ENCODE assay signal across 9 cellular contexts in genomic region chr2:174340400-174341300, GRCh38. TPM values are rescaled to one million over a fixed set of nuclear protein-coding genes. Genes with fewer than 3 reads are reported as not detected.
DNase-seq lines count a peak whose midpoint lies in the region; ATAC-seq, FAIRE-seq and TF ChIP-seq lines count a peak whose summit lies in the region.
"Had no signal": no experiment of that assay in that cellular context is flagged by ENCODE, and none has a peak within 500 bp of the region (broad histone marks: within the 10 kb centered on the region; RNA-seq: fewer than 3 reads in every experiment).

No MANE protein-coding gene starts in this region.

- 49 to 50% (median 50%) methylated on average over 59 to 70 of the region's 70 CpGs for WGBS in psoas muscle, 3 donors

- H3K4me1 Mint-ChIP-seq in activated CD4-positive, alpha-beta memory T cell treated with anti-CD3 and anti-CD28 coated beads for 36 hours (ENCODE audit: low read depth), result peaks cover 39% of the 10 kb centered on the region
- peaks cover 41% of the 10 kb centered on the region for H3K4me1 Mint-ChIP-seq in activated CD4-positive, alpha-beta memory T cell treated with anti-CD3 and anti-CD28 coated beads, Interleukin-2, amount 10 ng/mL, durations not matched to agents 7 days and 5 days

- H3K9ac ChIP-seq in endothelial cell of umbilical vein (replicated peaks; ENCODE audit: extremely low read depth, insufficient read depth, low read length), result no peak overlapping the region

- H3K9me3 Mint-ChIP-seq in activated CD4-positive, alpha-beta memory T cell treated with anti-CD3 and anti-CD28 coated beads for 36 hours, result no peaks in the 10 kb centered on the region
- H3K9me3 Mint-ChIP-seq in activated CD4-positive, alpha-beta memory T cell treated with anti-CD3 and anti-CD28 coated beads, Interleukin-2, amount 10 ng/mL, durations not matched to agents 7 days and 5 days, result no peaks in the 10 kb centered on the region

- no peak for DNase-seq in activated CD4-positive, alpha-beta memory T cell treated with anti-CD3 and anti-CD28 coated beads for 36 hours
- DNase-seq in activated CD4-positive, alpha-beta memory T cell treated with anti-CD3 and anti-CD28 coated beads, Interleukin-2, amount 10 ng/mL, durations not matched to agents 7 days and 5 days, result no peak
- DNase-seq in NB4 (ENCODE audit: low read depth), result peak; percentile 36
- no peak for DNase-seq in endothelial cell of umbilical vein (ENCODE audit: low read depth, low spot score)
- peak in 1 of 2 donors; percentile 24 for DNase-seq in psoas muscle
- no peak for DNase-seq in GOT3 (lab: John Stamatoyannopoulos, UW)

- no peaks in the 10 kb centered on the region for H3K36me3 Mint-ChIP-seq in activated CD4-positive, alpha-beta memory T cell treated with anti-CD3 and anti-CD28 coated beads for 36 hours
- H3K36me3 Mint-ChIP-seq in activated CD4-positive, alpha-beta memory T cell treated with anti-CD3 and anti-CD28 coated beads, Interleukin-2, amount 10 ng/mL, durations not matched to agents 7 days and 5 days (ENCODE audit: low read depth), result peaks cover 5% of the 10 kb centered on the region

- H2AFZ ChIP-seq in endothelial cell of umbilical vein (ENCODE audit: low read depth, low read length), result no peak overlapping the region

- H3K79me2 ChIP-seq in endothelial cell of umbilical vein (ENCODE audit: control insufficient read depth, insufficient read depth, low read length), result no peaks in the 10 kb centered on the region

- peak overlapping the region; percentile 60 for H3K27ac Mint-ChIP-seq in activated CD4-positive, alpha-beta memory T cell treated with anti-CD3 and anti-CD28 coated beads for 36 hours
- H3K27ac Mint-ChIP-seq in activated CD4-positive, alpha-beta memory T cell treated with anti-CD3 and anti-CD28 coated beads, Interleukin-2, amount 10 ng/mL, durations not matched to agents 7 days and 5 days, result no peak overlapping the region

- POLR2A ChIA-PET in activated CD4-positive, alpha-beta memory T cell treated with anti-CD3 and anti-CD28 coated beads for 36 hours (lab: Charles Lee), result no interaction called here
- POLR2A ChIA-PET in activated CD4-positive, alpha-beta memory T cell treated with anti-CD3 and anti-CD28 coated beads, Interleukin-2, amount 10 ng/mL, durations not matched to agents 7 days and 5 days (lab: Charles Lee), result interaction anchor here (0.8 to 1.2 kb wide), 4 partner anchors 10 to 92 kb away, joined by 3 to 4 read pairs (median 4); partner anchors contain the start of gene OLA1
- POLR2A ChIA-PET in endothelial cell of umbilical vein (lab: Charles Lee), result interaction anchor here (0.7 kb wide), 1 partner anchor 194 kb away, joined by 4 read pairs; no protein-coding TSS in a partner anchor

- no peaks in the 10 kb centered on the region for H3K9me3 ChIP-seq in endothelial cell of umbilical vein (replicated peaks; ENCODE audit: control insufficient read depth, insufficient read depth, low read length)
- H3K9me3 ChIP-seq in psoas muscle, result no peaks in the 10 kb centered on the region

- no peak overlapping the region for H3K4me2 ChIP-seq in endothelial cell of umbilical vein (ENCODE audit: insufficient read depth, low read length)

- peaks cover 57% of the 10 kb centered on the region for H3K27me3 Mint-ChIP-seq in activated CD4-positive, alpha-beta memory T cell treated with anti-CD3 and anti-CD28 coated beads for 36 hours
- H3K27me3 Mint-ChIP-seq in activated CD4-positive, alpha-beta memory T cell treated with anti-CD3 and anti-CD28 coated beads, Interleukin-2, amount 10 ng/mL, durations not matched to agents 7 days and 5 days, result peaks cover 71% of the 10 kb centered on the region

- no peak for FAIRE-seq in endothelial cell of umbilical vein (lab: Jason Lieb, UNC)

- TF ChIP-seq POLR2A in NB4 (IDR thresholded peaks at IDR 0.05; ENCODE audit: extremely low read depth, insufficient read length) (no peak), endothelial cell of umbilical vein (IDR thresholded peaks at IDR 0.05; ENCODE audit: low read depth, low read length) (no peak), GM18505 (IDR thresholded peaks at IDR 0.05; ENCODE audit: borderline replicate concordance, extremely low read depth, insufficient read depth, insufficient read length) (no peak)

- peaks cover 78 to 92% of the 10 kb centered on the region in 2 experiments for H3K27me3 ChIP-seq in endothelial cell of umbilical vein (ENCODE audit: control insufficient read depth in 2 of 2, insufficient read depth in 2 of 2, low read length in 2 of 2)
- peaks cover 0 to 88% (median 36%) of the 10 kb centered on the region in 3 donors for H3K27me3 ChIP-seq in psoas muscle (ENCODE audit: insufficient read depth in 3 of 3, low read length in 2 of 3)

- BruUV-seq in endothelial cell of umbilical vein (replicated peaks; lab: Mats Ljungman, UMichigan), result no TSS peak

- H3K4me1 ChIP-seq in endothelial cell of umbilical vein (ENCODE audit: control insufficient read depth, extremely low read depth, insufficient read depth, low read length), result peaks cover 32% of the 10 kb centered on the region
- H3K4me1 ChIP-seq in psoas muscle, result peaks cover 25% of the 10 kb centered on the region

- dilution Hi-C loops in endothelial cell of umbilical vein (cut with MboI; ENCODE audit: extremely low pct_ligation_motif_present, low sequenced_read_pairs), result no loop called here

- H3K4me3 Mint-ChIP-seq in activated CD4-positive, alpha-beta memory T cell treated with anti-CD3 and anti-CD28 coated beads for 36 hours, result no peak overlapping the region
- no peak overlapping the region for H3K4me3 Mint-ChIP-seq in activated CD4-positive, alpha-beta memory T cell treated with anti-CD3 and anti-CD28 coated beads, Interleukin-2, amount 10 ng/mL, durations not matched to agents 7 days and 5 days

- H3K27ac ChIP-seq in endothelial cell of umbilical vein (ENCODE audit: insufficient read depth, low read depth, low read length), result no peak overlapping the region
- no peak overlapping the region for H3K27ac ChIP-seq in psoas muscle
- H3K27ac ChIP-seq: brain microvascular endothelial cell had no signal

- H3K4me3 ChIP-seq in NB4 (ENCODE audit: low read depth, low read length), result no peak overlapping the region
- H3K4me3 ChIP-seq in endothelial cell of umbilical vein (replicated peaks in 1 of 3; ENCODE audit: insufficient read depth in 1 of 3, low read depth in 1 of 3, low read length in 3 of 3), result no peak overlapping the region
- peak overlapping the region; percentile 36 for H3K4me3 ChIP-seq in psoas muscle

- H4K20me1 ChIP-seq in endothelial cell of umbilical vein (replicated peaks; ENCODE audit: control insufficient read depth, extremely low read depth, insufficient read depth, low read length), result no peaks in the 10 kb centered on the region

- no peaks in the 10 kb centered on the region for H3K9me1 ChIP-seq in endothelial cell of umbilical vein (replicated peaks; ENCODE audit: control insufficient read depth, extremely low read depth, insufficient read depth, low read length)

- H3K36me3 ChIP-seq in endothelial cell of umbilical vein (ENCODE audit: control insufficient read depth in 2 of 2, extremely low read depth in 1 of 2, insufficient read depth in 2 of 2, low read length in 2 of 2) (no peaks in the 10 kb centered on the region), psoas muscle (ENCODE audit: insufficient read depth in 1 of 2, low read depth in 1 of 2) (no peaks in the 10 kb centered on the region)
- H3K36me3 ChIP-seq: brain microvascular endothelial cell had no signal

- peak in 1 of 4 donors; percentile 26 for ATAC-seq in psoas muscle
- ATAC-seq in GM18505 (IDR thresholded peaks at IDR 0.05; ENCODE audit: unreplicated experiment), result no peak
- ATAC-seq in GM19328 (IDR thresholded peaks at IDR 0.05; ENCODE audit: unreplicated experiment), result no peak

- intact Hi-C loops in activated CD4-positive, alpha-beta memory T cell treated with anti-CD3 and anti-CD28 coated beads for 36 hours (cut with micrococcal nuclease), result loop anchor here (1.0 to 10.0 kb wide), 9 partner anchors 8 to 1313 kb away; partner anchors contain the start of gene OLA1
- intact Hi-C loops in endothelial cell of umbilical vein (cut with micrococcal nuclease), result loop anchor here (1.0 to 5.0 kb wide), 11 partner anchors 8 to 1313 kb away; no protein-coding TSS in a partner anchor
- intact Hi-C loops in psoas muscle (cut with DNase I), result loop anchor here (1.0 to 10.0 kb wide), 4 partner anchors 182 to 938 kb away; no protein-coding TSS in a partner anchor

- TF ChIP-seq CTCF in NB4 (IDR thresholded peaks at IDR 0.05; ENCODE audit: low read depth, low read length) (no peak), endothelial cell of umbilical vein (IDR thresholded peaks at IDR 0.05; ENCODE audit: extremely low read depth in 1 of 2, insufficient read depth in 1 of 2, low read depth in 1 of 2, low read length in 2 of 2) (no peak), psoas muscle (IDR thresholded peaks at IDR 0.05) (no peak)

- CTCF ChIA-PET in activated CD4-positive, alpha-beta memory T cell treated with anti-CD3 and anti-CD28 coated beads for 36 hours (lab: Charles Lee), result interaction anchor here (0.7 to 2.6 kb wide), 28 partner anchors 9 to 1314 kb away, joined by 3 to 36 read pairs (median 5); partner anchors contain the start of genes OLA1 and SCRN3
- CTCF ChIA-PET in activated CD4-positive, alpha-beta memory T cell treated with anti-CD3 and anti-CD28 coated beads, Interleukin-2, amount 10 ng/mL, durations not matched to agents 7 days and 5 days (lab: Charles Lee), result interaction anchor here (0.7 to 2.3 kb wide), 35 partner anchors 10 to 1773 kb away, joined by 3 to 30 read pairs (median 4); partner anchors contain the start of genes OLA1 and SCRN3
- CTCF ChIA-PET in endothelial cell of umbilical vein (lab: Charles Lee), result interaction anchor here (0.6 to 2.9 kb wide), 44 partner anchors 9 to 1519 kb away, joined by 3 to 84 read pairs (median 4); partner anchors contain the start of genes OLA1 and SP3

RNA-seq across cellular contexts. Expression of gene SP9, which starts 5.9 kb away (rescaled TPM):
- total RNA-seq in activated CD4-positive, alpha-beta memory T cell treated with anti-CD3 and anti-CD28 coated beads for 36 hours, result not detected
- not detected for total RNA-seq in activated CD4-positive, alpha-beta memory T cell treated with anti-CD3 and anti-CD28 coated beads, Interleukin-2, amount 10 ng/mL, durations not matched to agents 7 days and 5 days
- total RNA-seq in endothelial cell of umbilical vein, result not detected in 2 replicates
- polyA plus RNA-seq in endothelial cell of umbilical vein, result not detected in 2 replicates
- not detected in 2 replicates for polyA plus RNA-seq in endothelial cell of umbilical vein (2011; cell fraction: cytosol; rRNA removed)
- polyA plus RNA-seq in endothelial cell of umbilical vein (2011; cell fraction: nucleus; rRNA removed), result not detected in 2 replicates
- polyA plus RNA-seq in endothelial cell of umbilical vein (2012), result not detected in 2 replicates
- polyA minus RNA-seq in endothelial cell of umbilical vein, result not detected in 2 replicates
- not detected for polyA minus RNA-seq in endothelial cell of umbilical vein (2011; cell fraction: cytosol; rRNA and poly(A)+ RNA removed)
- polyA minus RNA-seq in endothelial cell of umbilical vein (2011; cell fraction: nucleus; rRNA and poly(A)+ RNA removed), result not detected in 2 replicates
- total RNA-seq in psoas muscle, result under 1 TPM in 2 of 4 donors, not detected in 2; 0.58 to 0.95 TPM
- polyA plus RNA-seq in psoas muscle, result under 1 TPM in 2 of 3 donors, not detected in 1; 0.03 to 0.14 TPM

RNA-seq across cellular contexts. Expression of gene SCRN3, which starts 54.9 kb away (rescaled TPM):
- total RNA-seq in activated CD4-positive, alpha-beta memory T cell treated with anti-CD3 and anti-CD28 coated beads for 36 hours, result 10 to 100 TPM; 12.4 to 12.9 TPM
- total RNA-seq in activated CD4-positive, alpha-beta memory T cell treated with anti-CD3 and anti-CD28 coated beads, Interleukin-2, amount 10 ng/mL, durations not matched to agents 7 days and 5 days, result 10 to 100 TPM; 15.3 to 18.4 TPM
- total RNA-seq in endothelial cell of umbilical vein (21.7 and 24.0 TPM in 2 replicates), psoas muscle (10 to 100 TPM; 22.5 to 44.4 (median 31.2) TPM)
- polyA plus RNA-seq in endothelial cell of umbilical vein (6.9 and 10.7 TPM in 2 replicates), psoas muscle (10 to 100 TPM in 2 of 3 donors, 1 to 10 TPM in 1; 9.1 to 33.2 (median 11.0) TPM)
- 11.7 and 12.2 TPM in 2 replicates for polyA plus RNA-seq in endothelial cell of umbilical vein (2011; cell fraction: cytosol; rRNA removed)
- 14.4 and 17.5 TPM in 2 replicates for polyA plus RNA-seq in endothelial cell of umbilical vein (2011; cell fraction: nucleus; rRNA removed)
- polyA plus RNA-seq in endothelial cell of umbilical vein (2012), result 16.4 and 25.0 TPM in 2 replicates
- polyA minus RNA-seq in endothelial cell of umbilical vein, result 7.9 and 14.4 TPM in 2 replicates
- polyA minus RNA-seq in endothelial cell of umbilical vein (2011; cell fraction: cytosol; rRNA and poly(A)+ RNA removed), result 5.4 TPM
- polyA minus RNA-seq in endothelial cell of umbilical vein (2011; cell fraction: nucleus; rRNA and poly(A)+ RNA removed), result 11.9 and 13.8 TPM in 2 replicates
